In the genomic region with DNA sequence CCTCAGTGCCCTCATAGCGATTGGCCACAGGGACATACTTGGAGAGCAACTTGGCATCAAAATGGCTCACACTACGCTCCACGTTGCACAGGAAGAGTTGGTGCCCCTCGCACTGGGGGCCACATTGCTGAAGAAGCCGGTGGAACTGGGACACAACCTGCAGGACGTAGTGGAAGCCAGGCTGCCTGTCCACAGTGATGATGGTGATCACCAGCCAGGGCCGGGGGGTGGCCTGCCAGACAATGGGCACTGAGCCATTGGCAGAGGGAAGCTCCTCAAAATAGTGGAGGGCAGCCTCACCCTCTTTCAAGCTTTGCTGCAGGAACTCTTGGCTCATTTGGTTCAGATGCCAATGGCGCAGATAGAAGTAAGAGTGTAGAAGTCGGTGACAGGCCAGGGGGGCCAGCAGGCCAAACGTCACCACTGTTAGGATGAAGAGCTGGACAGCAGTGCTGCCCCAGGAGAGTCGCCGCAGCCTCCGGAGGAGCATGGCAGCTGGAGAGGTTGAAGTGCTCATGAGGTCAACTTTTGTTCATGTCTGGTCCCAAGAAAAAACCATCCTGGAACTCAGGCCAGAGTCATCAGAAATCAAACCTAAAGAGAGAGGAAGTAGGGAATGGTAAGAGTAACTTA, we compare ENCODE assay signal across 16 cellular contexts. TPM values are rescaled to one million over a fixed set of nuclear protein-coding genes. Genes with fewer than 3 reads are reported as not detected.
DNase-seq lines count a peak whose midpoint lies in the region; ATAC-seq, FAIRE-seq and TF ChIP-seq lines count a peak whose summit lies in the region.
"Had no signal": no experiment of that assay in that cellular context is flagged by ENCODE, and none has a peak within 500 bp of the region (broad histone marks: within the 10 kb centered on the region; RNA-seq: fewer than 3 reads in every experiment).

No MANE protein-coding gene starts in this region.

- H2BK15ac ChIP-seq in H1 (ENCODE audit: low read length) (no peak overlapping the region), neuronal stem cell (ENCODE audit: low read length) (no peak overlapping the region)

- TF ChIP-seq RAD21 in H1 (IDR thresholded peaks at IDR 0.05 in 1 of 2, conservative IDR thresholded peaks at IDR 0.05 in 1 of 2; ENCODE audit: low read depth in 2 of 2, low read length in 2 of 2) = no peak

- H3K4me3 Mint-ChIP-seq in MCF 10A (ENCODE audit: unreplicated experiment) (no peak overlapping the region), T-helper 17 cell (no peak overlapping the region)
- H3K4me3 Mint-ChIP-seq: CD4-positive, CD25-positive, alpha-beta regulatory T cell had no signal

- H2BK120ac ChIP-seq in H1 (replicated peaks; ENCODE audit: low read depth, low read length) = no peak overlapping the region
- H2BK120ac ChIP-seq in neuronal stem cell (ENCODE audit: low read depth, low read length) = no peak overlapping the region

- H3K4me3 ChIP-seq in mammary epithelial cell (replicated peaks in 1 of 3; ENCODE audit: insufficient read depth in 1 of 3, low read depth in 2 of 3, low read length in 3 of 3) (no peak overlapping the region), H1 (ENCODE audit: extremely low read depth in 1 of 4, insufficient read depth in 2 of 4, low read depth in 3 of 4, low read length in 4 of 4) (no peak overlapping the region), neuronal stem cell (ENCODE audit: low read length in 2 of 2) (peak overlapping the region in 1 of 2 donors; percentile 24), body of pancreas (no peak overlapping the region)
- H3K4me3 ChIP-seq: BLaER1 treated with 17β-estradiol and CSF1 and Interleukin-3, amounts not matched to agents 10 nM and 100 nM; GM23248 had no signal

- H2AK5ac ChIP-seq in H1 (ENCODE audit: low read depth, low read length) (no peak overlapping the region), neuronal stem cell (ENCODE audit: low read depth, low read length) (no peak overlapping the region)

- H4K91ac ChIP-seq in H1 (replicated peaks; ENCODE audit: insufficient read length, low read length) (no peak overlapping the region), neuronal stem cell (ENCODE audit: low read depth, low read length, poor library complexity) (no peak overlapping the region)

- no peaks in the 10 kb centered on the region; the same call in none of the 2 replicates for H3K79me1 ChIP-seq in H1 (ENCODE audit: low read depth, low read length)
- peaks cover 5% of the 10 kb centered on the region for H3K79me1 ChIP-seq in neuronal stem cell (ENCODE audit: low read depth, low read length)

- H3K27ac Mint-ChIP-seq in MCF 10A (ENCODE audit: low read depth, unreplicated experiment) = peak overlapping the region; percentile 93
- peak overlapping the region; percentile 56 for H3K27ac Mint-ChIP-seq in T-helper 17 cell

- TF ChIP-seq POLR2A in H1 (IDR thresholded peaks at IDR 0.05; ENCODE audit: control extremely low read depth in 1 of 2, low read depth in 2 of 2, low read length in 2 of 2) (no peak), body of pancreas (IDR thresholded peaks at IDR 0.05) (no peak)

- 95% methylated on average over 13 of the region's 13 CpGs for WGBS in mammary epithelial cell (ENCODE audit: low coverage, missing lambda C conversion rate)
- WGBS in H1 (ENCODE audit: extremely low coverage in 1 of 2, insufficient coverage in 1 of 2, insufficient read length in 1 of 2, insufficient replicate concordance in 2 of 2, low coverage in 1 of 2, low lambda C conversion rate in 2 of 2, missing lambda C conversion rate in 1 of 2), 2 experiments = 92% methylated on average over 13 of the region's 13 CpGs; no CpG with 5 or more reads in 1 of the 2 experiments
- no CpG with 5 or more reads among the region's 13 CpGs for WGBS in neuronal stem cell (ENCODE audit: extremely low coverage in 2 of 2, insufficient read length in 2 of 2, insufficient replicate concordance in 1 of 2), 2 donors
- WGBS in body of pancreas, 2 donors = 90 to 93% methylated on average over 12 to 13 of the region's 13 CpGs

- H3K4ac ChIP-seq in H1 (replicated peaks; ENCODE audit: insufficient read length, low read depth, low read length) = no peak overlapping the region
- H3K4ac ChIP-seq in neuronal stem cell (ENCODE audit: low read length) = no peak overlapping the region

- H3K9ac ChIP-seq in mammary epithelial cell (ENCODE audit: insufficient read depth, low read length) = no peak overlapping the region
- no peak overlapping the region for H3K9ac ChIP-seq in H1 (replicated peaks in 1 of 4; ENCODE audit: extremely low read depth in 1 of 4, low read depth in 3 of 4, low read length in 3 of 4)
- no peak overlapping the region for H3K9ac ChIP-seq in neuronal stem cell (ENCODE audit: low read depth, low read length, poor library complexity)
- H3K9ac ChIP-seq: BLaER1 treated with 17β-estradiol and CSF1 and Interleukin-3, amounts not matched to agents 10 nM and 100 nM; GM23248 had no signal

- no peak overlapping the region for H3K14ac ChIP-seq in H1 (ENCODE audit: insufficient read length)
- no peak overlapping the region for H3K14ac ChIP-seq in neuronal stem cell (ENCODE audit: low read length)

- no peak overlapping the region for H3K27ac ChIP-seq in mammary epithelial cell (ENCODE audit: insufficient read depth, low read depth, low read length)
- no peak overlapping the region for H3K27ac ChIP-seq in H1 (ENCODE audit: low read depth, low read length)
- H3K27ac ChIP-seq in neuronal stem cell (replicated peaks; ENCODE audit: low read length) = no peak overlapping the region
- no peak overlapping the region for H3K27ac ChIP-seq in body of pancreas
- H3K27ac ChIP-seq: BLaER1 treated with 17β-estradiol and CSF1 and Interleukin-3, amounts not matched to agents 10 nM and 100 nM; GM23248 had no signal

- no peak overlapping the region; the same call in 1 of the 2 replicates for H2BK5ac ChIP-seq in H1 (ENCODE audit: low read depth, low read length)
- H2BK5ac ChIP-seq in neuronal stem cell (ENCODE audit: low read length) = no peak overlapping the region

- POLR2A ChIA-PET in MCF 10A (lab: Yijun Ruan, JAX) = interaction anchor here (1.7 to 7.7 kb wide), 3 partner anchors 9 to 57 kb away, joined by 17 to 92 read pairs (median 27); partner anchors contain the start of gene RNF20
- POLR2A ChIA-PET in H1 (lab: Charles Lee; ENCODE audit: partially characterized antibody) = interaction anchor here (2.0 to 3.8 kb wide), 2 partner anchors 8 to 10 kb away, joined by 7 to 13 read pairs; a partner anchor contains a TSS

- H3K36me3 Mint-ChIP-seq in MCF 10A (ENCODE audit: insufficient read depth, unreplicated experiment) (peaks cover 25% of the 10 kb centered on the region), T-helper 17 cell (ENCODE audit: low read depth) (no peaks in the 10 kb centered on the region)
- H3K36me3 Mint-ChIP-seq: CD4-positive, CD25-positive, alpha-beta regulatory T cell had no signal

- H3K9me3 ChIP-seq in mammary epithelial cell (replicated peaks; ENCODE audit: insufficient read depth, low read length) = no peaks in the 10 kb centered on the region
- no peaks in the 10 kb centered on the region for H3K9me3 ChIP-seq in T-helper 17 cell (ENCODE audit: control insufficient read depth, low read length, poor library complexity, severe bottlenecking)
- no peaks in the 10 kb centered on the region for H3K9me3 ChIP-seq in H1 (ENCODE audit: insufficient read depth in 2 of 2, low read depth in 1 of 2, low read length in 1 of 2)
- no peaks in the 10 kb centered on the region for H3K9me3 ChIP-seq in neuronal stem cell (replicated peaks in 1 of 2; ENCODE audit: control insufficient read depth in 2 of 2, insufficient read depth in 1 of 2, low read depth in 1 of 2, low read length in 2 of 2)
- H3K9me3 ChIP-seq in body of pancreas = no peaks in the 10 kb centered on the region
- H3K9me3 ChIP-seq: BLaER1 treated with 17β-estradiol and CSF1 and Interleukin-3, amounts not matched to agents 10 nM and 100 nM had no signal

- H4K20me1 ChIP-seq in mammary epithelial cell (ENCODE audit: insufficient read depth, low read length) (no peaks in the 10 kb centered on the region), H1 (replicated peaks in 1 of 2; ENCODE audit: control insufficient read depth in 1 of 2, insufficient read depth in 2 of 2, low read length in 2 of 2) (no peaks in the 10 kb centered on the region)
- H4K20me1 ChIP-seq: BLaER1 treated with 17β-estradiol and CSF1 and Interleukin-3, amounts not matched to agents 10 nM and 100 nM had no signal

- 0 out of 2 replicates have a peak overlapping the region, but pooled peaks have one; percentile 6 for H4K8ac ChIP-seq in H1 (ENCODE audit: extremely low read depth, insufficient read depth, low read length)
- H4K8ac ChIP-seq in neuronal stem cell (ENCODE audit: low read depth, low read length) = no peak overlapping the region

- TF ChIP-seq CTCF in MCF 10A (IDR thresholded peaks at IDR 0.05; ENCODE audit: unreplicated experiment) (no peak), mammary epithelial cell (conservative IDR thresholded peaks at IDR 0.05 in 1 of 2, IDR thresholded peaks at IDR 0.05 in 1 of 2; ENCODE audit: extremely low read depth in 1 of 2, insufficient read depth in 1 of 2, low read depth in 1 of 2, low read length in 2 of 2) (no peak), H1 (IDR thresholded peaks at IDR 0.05; ENCODE audit: control extremely low read depth in 1 of 3, insufficient read depth in 1 of 3, low read depth in 1 of 3, low read length in 3 of 3) (no peak), body of pancreas (IDR thresholded peaks at IDR 0.05) (no peak)

- ATAC-seq in T-helper 17 cell (no peak), body of pancreas (no peak)

- H3K27me3 Mint-ChIP-seq in MCF 10A (ENCODE audit: insufficient read depth, unreplicated experiment) (no peaks in the 10 kb centered on the region), T-helper 17 cell (peaks cover 72% of the 10 kb centered on the region)

- H3K79me2 ChIP-seq in mammary epithelial cell (ENCODE audit: insufficient read depth, low read length) (no peaks in the 10 kb centered on the region), H1 (ENCODE audit: control insufficient read depth in 1 of 2, insufficient read depth in 2 of 2, low read length in 2 of 2) (peaks cover 0 to 18% of the 10 kb centered on the region in 2 experiments; a peak in 3 of 4 replicates)

- H3K9me3 Mint-ChIP-seq in MCF 10A (ENCODE audit: unreplicated experiment) = no peaks in the 10 kb centered on the region
- H3K9me3 Mint-ChIP-seq: CD4-positive, CD25-positive, alpha-beta regulatory T cell had no signal

- DNase-seq in MCF 10A (ENCODE audit: unreplicated experiment) (no peak), mammary epithelial cell (no peak), T-helper 17 cell (no peak), H1 (ENCODE audit: low read depth in 1 of 2, low spot score in 2 of 2) (no peak), neuronal stem cell (ENCODE audit: low spot score) (no peak), globus pallidus (ENCODE audit: low spot score) (no peak), body of pancreas (no peak)
- no peak for DNase-seq in stimulated activated CD8-positive, alpha-beta memory T cell treated with anti-CD3 and anti-CD28 coated beads, Interleukin-4, amount 100 ng/mL, for 48 hours
- DNase-seq: 8988T; CD4-positive, CD25-positive, alpha-beta regulatory T cell; DMS53; H7 had no signal

- H3K4me1 ChIP-seq in mammary epithelial cell (ENCODE audit: insufficient read depth, low read length) (peaks cover 31% of the 10 kb centered on the region), H1 (replicated peaks in 1 of 4; ENCODE audit: control insufficient read depth in 3 of 4, insufficient read depth in 4 of 4, low read length in 3 of 4) (peaks cover 0 to 4% (median 1%) of the 10 kb centered on the region in 4 experiments; a peak in 2 of 7 replicates), neuronal stem cell (ENCODE audit: control insufficient read depth in 2 of 2, insufficient read depth in 1 of 2, low read depth in 1 of 2, low read length in 2 of 2) (no peaks in the 10 kb centered on the region), body of pancreas (peaks cover 34% of the 10 kb centered on the region)

- FAIRE-seq in H1 (lab: Jason Lieb, UNC) = no peak
- FAIRE-seq: GM12891 had no signal

- dilution Hi-C loops in mammary epithelial cell (cut with HindIII; ENCODE audit: low sequenced_read_pairs) = no loop called here

- H3K36me3 ChIP-seq in mammary epithelial cell (ENCODE audit: insufficient read depth, low read length) (no peaks in the 10 kb centered on the region), H1 (ENCODE audit: control insufficient read depth in 2 of 4, insufficient read depth in 4 of 4, low read length in 3 of 4) (peaks cover 7 to 25% (median 17%) of the 10 kb centered on the region in 4 experiments), neuronal stem cell (replicated peaks in 1 of 2; ENCODE audit: control insufficient read depth in 2 of 2, insufficient read depth in 2 of 2, low read length in 2 of 2) (peaks cover 18 to 36% of the 10 kb centered on the region in 2 donors), body of pancreas (replicated peaks in 1 of 2; ENCODE audit: insufficient read depth in 1 of 2, low read depth in 2 of 2) (peaks cover 0 to 8% of the 10 kb centered on the region in 2 donors)
- H3K36me3 ChIP-seq: BLaER1 treated with 17β-estradiol and CSF1 and Interleukin-3, amounts not matched to agents 10 nM and 100 nM had no signal

- in situ Hi-C loops in mammary epithelial cell (cut with MboI; ENCODE audit: low sequenced_read_pairs in 2 of 2) = no loop called here

- H3K27me3 ChIP-seq in mammary epithelial cell (ENCODE audit: insufficient read depth, low read length) (no peaks in the 10 kb centered on the region), H1 (replicated peaks in 1 of 4; ENCODE audit: control insufficient read depth in 3 of 4, extremely low read depth in 1 of 4, insufficient read depth in 3 of 4, low read length in 3 of 4) (no peaks in the 10 kb centered on the region), neuronal stem cell (ENCODE audit: control insufficient read depth in 3 of 3, insufficient read depth in 3 of 3, low read depth in 1 of 3, low read length in 3 of 3) (no peaks in the 10 kb centered on the region), body of pancreas (no peaks in the 10 kb centered on the region)
- H3K27me3 ChIP-seq: BLaER1 treated with 17β-estradiol and CSF1 and Interleukin-3, amounts not matched to agents 10 nM and 100 nM had no signal

- H2BK20ac ChIP-seq in H1 (ENCODE audit: low read length) = no peak overlapping the region

- H3K18ac ChIP-seq in H1 (ENCODE audit: extremely low read depth, low read length) (no peak overlapping the region), neuronal stem cell (ENCODE audit: low read length) (peak overlapping the region; percentile 17)

- no peak overlapping the region for H2BK12ac ChIP-seq in H1 (ENCODE audit: low read depth, low read length)
- H2BK12ac ChIP-seq in neuronal stem cell (ENCODE audit: low read length) = no peak overlapping the region

- no peak overlapping the region for H4K5ac ChIP-seq in H1 (ENCODE audit: insufficient read length, low read depth, low read length)

- H2AFZ ChIP-seq in mammary epithelial cell (ENCODE audit: low read depth, low read length) (no peak overlapping the region), H1 (ENCODE audit: low read length) (no peak overlapping the region), neuronal stem cell (ENCODE audit: low read length) (no peak overlapping the region)
- H2AFZ ChIP-seq: GM23248 had no signal

- no peak overlapping the region for H3K56ac ChIP-seq in H1 (replicated peaks; ENCODE audit: insufficient read length, low read depth, low read length)

- no peak overlapping the region for H3K4me2 ChIP-seq in mammary epithelial cell (ENCODE audit: insufficient read depth, low read depth, low read length)
- no peak overlapping the region for H3K4me2 ChIP-seq in H1 (ENCODE audit: insufficient read depth in 1 of 2, low read depth in 2 of 2, low read length in 2 of 2)
- H3K4me2 ChIP-seq in neuronal stem cell (ENCODE audit: insufficient read depth, low read length, poor library complexity, severe bottlenecking) = no peak overlapping the region
- H3K4me2 ChIP-seq: BLaER1 treated with 17β-estradiol and CSF1 and Interleukin-3, amounts not matched to agents 10 nM and 100 nM had no signal

- BruUV-seq in MCF 10A (replicated peaks; lab: Mats Ljungman, UMichigan) = no TSS peak
- BruUV-seq in mammary epithelial cell (replicated peaks; lab: Mats Ljungman, UMichigan) = no TSS peak

- CTCF ChIA-PET in MCF 10A (lab: Yijun Ruan, JAX) = interaction anchor here (0.6 to 15.0 kb wide), 8 partner anchors 10 to 762 kb away, joined by 3 to 173 read pairs (median 5); no protein-coding TSS in a partner anchor
- CTCF ChIA-PET in mammary epithelial cell (lab: Charles Lee; ENCODE audit: low non-redundant PET) = no interaction called here
- CTCF ChIA-PET in H1 (lab: Charles Lee; ENCODE audit: partially characterized antibody) = interaction anchor here (1.0 to 12.5 kb wide), 7 partner anchors 10 to 91 kb away, joined by 4 to 122 read pairs (median 9); a partner anchor contains a TSS

- H3K4me1 Mint-ChIP-seq in MCF 10A (ENCODE audit: insufficient read depth, unreplicated experiment) = peaks cover 51% of the 10 kb centered on the region
- H3K4me1 Mint-ChIP-seq in T-helper 17 cell = no peaks in the 10 kb centered on the region
- H3K4me1 Mint-ChIP-seq: CD4-positive, CD25-positive, alpha-beta regulatory T cell had no signal

- H3K23ac ChIP-seq in H1 (ENCODE audit: insufficient read length) = no peak overlapping the region
- no peak overlapping the region for H3K23ac ChIP-seq in neuronal stem cell (ENCODE audit: low read depth, low read length, poor library complexity)

- H3K23me2 ChIP-seq in H1 (ENCODE audit: low read depth, low read length) = no peaks in the 10 kb centered on the region

- intact Hi-C loops in MCF 10A (cut with micrococcal nuclease) = no loop called here
- intact Hi-C loops in mammary epithelial cell (cut with micrococcal nuclease) = no loop called here
- intact Hi-C loops in body of pancreas (cut with DNase I) = no loop called here

- TF ChIP-seq EP300 in H1 (IDR thresholded peaks at IDR 0.05; ENCODE audit: borderline replicate concordance in 1 of 2, low read depth in 2 of 2, low read length in 2 of 2) = no peak

RNA-seq across cellular contexts. Expression of gene ALDOB, which starts 41.1 kb away (rescaled TPM):
- not detected in 2 replicates for total RNA-seq in MCF 10A (2022)
- total RNA-seq in mammary epithelial cell = not detected
- polyA plus RNA-seq in mammary epithelial cell = not detected
- polyA minus RNA-seq in mammary epithelial cell = not detected
- not detected for total RNA-seq in T-helper 17 cell
- total RNA-seq in H1 (2021; fragmentation: NEBNext Ultra II Directional; extraction: Animal tissue kit (Norgen Biotek cat#: 25700)) = not detected in 2 replicates
- not detected in 2 replicates for polyA plus RNA-seq in H1 (2011; rRNA removed)
- polyA plus RNA-seq in H1 (2011; cell fraction: cytosol; rRNA removed) = not detected
- polyA plus RNA-seq in H1 (2011; cell fraction: nucleus; rRNA removed) = not detected
- polyA plus RNA-seq in H1 (2012, experiment 1 of 2) = not detected in 4 replicates
- not detected for polyA plus RNA-seq in H1 (2012, experiment 2 of 2)
- not detected for polyA plus RNA-seq in H1 (2013, experiment 1 of 2)
- not detected for polyA plus RNA-seq in H1 (2013, experiment 2 of 2)
- polyA minus RNA-seq in H1 (2011; rRNA and poly(A)+ RNA removed) = not detected in 2 replicates
- polyA minus RNA-seq in H1 (2011; cell fraction: cytosol; rRNA and poly(A)+ RNA removed) = not detected
- polyA minus RNA-seq in H1 (2011; cell fraction: nucleus; rRNA and poly(A)+ RNA removed) = not detected
- polyA plus RNA-seq in neuronal stem cell (2013, experiment 1 of 2) = not detected
- not detected for polyA plus RNA-seq in neuronal stem cell (2013, experiment 2 of 2)
- total RNA-seq in body of pancreas = 10 to 100 TPM; 23.4 to 86.6 TPM
- total RNA-seq: CD4-positive, CD25-positive, alpha-beta regulatory T cell; GM23248; H7; HT1080 had no signal
- polyA plus RNA-seq: CD4-positive, CD25-positive, alpha-beta regulatory T cell had no signal

RNA-seq across cellular contexts. Expression of gene RNF20, which starts 57.0 kb away (rescaled TPM):
- 38.4 and 41.6 TPM in 2 replicates for total RNA-seq in MCF 10A (2022)
- 10 to 100 TPM; 24.8 to 35.2 TPM for total RNA-seq in mammary epithelial cell
- polyA plus RNA-seq in mammary epithelial cell = 12.5 TPM
- polyA minus RNA-seq in mammary epithelial cell = 111 TPM
- total RNA-seq in T-helper 17 cell = 10 to 100 TPM; 29.8 to 34.9 TPM
- 61.9 and 65.2 TPM in 2 replicates for total RNA-seq in H1 (2021; fragmentation: NEBNext Ultra II Directional; extraction: Animal tissue kit (Norgen Biotek cat#: 25700))
- 7.3 and 9.4 TPM in 2 replicates for polyA plus RNA-seq in H1 (2011; rRNA removed)
- 16.7 TPM for polyA plus RNA-seq in H1 (2011; cell fraction: cytosol; rRNA removed)
- polyA plus RNA-seq in H1 (2011; cell fraction: nucleus; rRNA removed) = 9.8 TPM
- polyA plus RNA-seq in H1 (2012, experiment 1 of 2) = 29.3 to 59.4 TPM (median 49.3 TPM) in 4 replicates
- polyA plus RNA-seq in H1 (2012, experiment 2 of 2) = 3.2 TPM
- 39.4 TPM for polyA plus RNA-seq in H1 (2013, experiment 1 of 2)
- polyA plus RNA-seq in H1 (2013, experiment 2 of 2) = 36.7 TPM
- 45.9 and 62.0 TPM in 2 replicates for polyA minus RNA-seq in H1 (2011; rRNA and poly(A)+ RNA removed)
- polyA minus RNA-seq in H1 (2011; cell fraction: cytosol; rRNA and poly(A)+ RNA removed) = 21.4 TPM
- 34.2 TPM for polyA minus RNA-seq in H1 (2011; cell fraction: nucleus; rRNA and poly(A)+ RNA removed)
- polyA plus RNA-seq in neuronal stem cell (2013, experiment 1 of 2) = 32.0 TPM
- polyA plus RNA-seq in neuronal stem cell (2013, experiment 2 of 2) = 31.1 TPM
- 10 to 100 TPM; 17.5 to 21.3 TPM for total RNA-seq in body of pancreas

Comparison
In these comparisons a context has a peak if more than half of its experiments do, and no peak if none do; other contexts are left out.
1. RNA of gene ALDOB, which starts 41.1 kb away (total RNA-seq): 23.4 to 86.6 TPM in body of pancreas; not detected in MCF 10A, not detected in mammary epithelial cell, not detected in T-helper 17 cell and not detected in H1; every median in the first group is over 10 times any median in the second.